Comparison of ENCODE assay signal across 17 cellular contexts in genomic region chr12:57515468-57515933, GRCh38. TPM values are rescaled to one million over a fixed set of nuclear protein-coding genes. Genes with fewer than 3 reads are reported as not detected.
DNase-seq lines count a peak whose midpoint lies in the region; ATAC-seq and TF ChIP-seq lines count a peak whose summit lies in the region.
"Had no signal": no experiment of that assay in that cellular context is flagged by ENCODE, and none has a peak within 500 bp of the region (broad histone marks: within the 10 kb centered on the region; RNA-seq: fewer than 3 reads in every experiment).

No MANE protein-coding gene starts in this region.

- TF ChIP-seq POLR2A in prostate gland (IDR thresholded peaks at IDR 0.05) (no peak), body of pancreas (IDR thresholded peaks at IDR 0.05) (no peak)

- H3K36me3 Mint-ChIP-seq in activated T-cell treated with anti-CD3 and anti-CD28 coated beads, Interleukin-2, amount 50 U/mL, for 72 hours (ENCODE audit: insufficient read depth in 2 of 2): peaks cover 26 to 53% of the 10 kb centered on the region in 2 donors
- peaks cover 65% of the 10 kb centered on the region for H3K36me3 Mint-ChIP-seq in activated T-cell treated with anti-CD3 and anti-CD28 coated beads, Interleukin-2, amount 50 U/mL, for 4 hours (ENCODE audit: insufficient read depth)
- peaks cover 62% of the 10 kb centered on the region for H3K36me3 Mint-ChIP-seq in chondrocyte (ENCODE audit: low read depth)
- H3K36me3 Mint-ChIP-seq in activated T-helper 1 cell treated with anti-CD3 and anti-CD28 coated beads, Interleukin-12 subunit alpha, Interleukin-12 subunit beta, Interleukin-2, Interleukin-4 antibody, amounts not matched to agents 30 ng/mL and 10 ng/mL and 1 ng/mL, durations not matched to agents 14 hours and 24 hours and 36 hours (ENCODE audit: low read depth): peaks cover 72% of the 10 kb centered on the region

- H2AFZ ChIP-seq in KMS-11 (ENCODE audit: low read depth): no peak overlapping the region

- H3K4me1 ChIP-seq in KMS-11 (ENCODE audit: low read depth, poor library complexity, severe bottlenecking) (peaks cover 27% of the 10 kb centered on the region), prostate gland (replicated peaks) (peaks cover 5% of the 10 kb centered on the region), body of pancreas (peaks cover 49% of the 10 kb centered on the region)

- peak overlapping the region; percentile 99 for H3K27ac Mint-ChIP-seq in activated T-cell treated with anti-CD3 and anti-CD28 coated beads, Interleukin-2, amount 50 U/mL, for 72 hours
- H3K27ac Mint-ChIP-seq in chondrocyte (ENCODE audit: unreplicated experiment): peak overlapping the region; percentile 74
- no peak overlapping the region for H3K27ac Mint-ChIP-seq in activated T-helper 1 cell treated with anti-CD3 and anti-CD28 coated beads, Interleukin-12 subunit alpha, Interleukin-12 subunit beta, Interleukin-2, Interleukin-4 antibody, amounts not matched to agents 30 ng/mL and 10 ng/mL and 1 ng/mL, durations not matched to agents 14 hours and 24 hours and 36 hours
- H3K27ac Mint-ChIP-seq: dendritic cell treated with granulocyte-macrophage colony-stimulating factor and Interleukin-4, amounts not matched to agents 40 ng/mL and 50 ng/mL, for 4 days had no signal

- H3K9me3 Mint-ChIP-seq in activated T-cell treated with anti-CD3 and anti-CD28 coated beads, Interleukin-2, amount 50 U/mL, for 72 hours: no peaks in the 10 kb centered on the region
- no peaks in the 10 kb centered on the region for H3K9me3 Mint-ChIP-seq in activated T-cell treated with anti-CD3 and anti-CD28 coated beads, Interleukin-2, amount 50 U/mL, for 4 hours
- no peaks in the 10 kb centered on the region for H3K9me3 Mint-ChIP-seq in chondrocyte (ENCODE audit: low read depth)
- no peaks in the 10 kb centered on the region for H3K9me3 Mint-ChIP-seq in activated T-helper 1 cell treated with anti-CD3 and anti-CD28 coated beads, Interleukin-12 subunit alpha, Interleukin-12 subunit beta, Interleukin-2, Interleukin-4 antibody, amounts not matched to agents 30 ng/mL and 10 ng/mL and 1 ng/mL, durations not matched to agents 14 hours and 24 hours and 36 hours
- H3K9me3 Mint-ChIP-seq: activated naive CD4-positive, alpha-beta T cell treated with anti-CD3 and anti-CD28 coated beads, Interleukin-2, amount 10 ng/mL, durations not matched to agents 7 days and 5 days; dendritic cell treated with granulocyte-macrophage colony-stimulating factor and Interleukin-4, amounts not matched to agents 40 ng/mL and 50 ng/mL, for 4 days had no signal

- no peak overlapping the region for H3K4me2 ChIP-seq in KMS-11

- 43% methylated on average over 3 of the region's 3 CpGs for WGBS in prostate gland
- 30 to 50% methylated on average over 3 of the region's 3 CpGs for WGBS in body of pancreas, 2 donors

- no peak overlapping the region for H3K4me3 Mint-ChIP-seq in activated T-cell treated with anti-CD3 and anti-CD28 coated beads, Interleukin-2, amount 50 U/mL, for 72 hours
- no peak overlapping the region for H3K4me3 Mint-ChIP-seq in activated T-cell treated with anti-CD3 and anti-CD28 coated beads, Interleukin-2, amount 50 U/mL, for 4 hours
- no peak overlapping the region for H3K4me3 Mint-ChIP-seq in chondrocyte (ENCODE audit: unreplicated experiment)
- H3K4me3 Mint-ChIP-seq in activated T-helper 1 cell treated with anti-CD3 and anti-CD28 coated beads, Interleukin-12 subunit alpha, Interleukin-12 subunit beta, Interleukin-2, Interleukin-4 antibody, amounts not matched to agents 30 ng/mL and 10 ng/mL and 1 ng/mL, durations not matched to agents 14 hours and 24 hours and 36 hours: no peak overlapping the region
- H3K4me3 Mint-ChIP-seq: activated naive CD4-positive, alpha-beta T cell treated with anti-CD3 and anti-CD28 coated beads, Interleukin-2, amount 10 ng/mL, durations not matched to agents 7 days and 5 days; dendritic cell treated with granulocyte-macrophage colony-stimulating factor and Interleukin-4, amounts not matched to agents 40 ng/mL and 50 ng/mL, for 4 days had no signal

- DNase-seq in activated T-cell treated with anti-CD3 and anti-CD28 coated beads, Interleukin-2, amount 50 U/mL, for 72 hours: no peak
- no peak for DNase-seq in activated T-cell treated with anti-CD3 and anti-CD28 coated beads, Interleukin-2, amount 50 U/mL, for 4 hours
- DNase-seq in chondrocyte (ENCODE audit: low spot score) (no peak), prostate gland (ENCODE audit: low spot score) (no peak), hypothalamus (lab: John Stamatoyannopoulos, UW) (no peak), body of pancreas (no peak)
- DNase-seq in activated T-helper 1 cell treated with anti-CD3 and anti-CD28 coated beads, Interleukin-12 subunit alpha, Interleukin-12 subunit beta, Interleukin-2, Interleukin-4 antibody, amounts not matched to agents 30 ng/mL and 10 ng/mL and 1 ng/mL, durations not matched to agents 14 hours and 24 hours and 36 hours (ENCODE audit: low spot score): no peak
- DNase-seq: activated CD8-positive, alpha-beta memory T cell treated with anti-CD3 and anti-CD28 coated beads, Interleukin-2, amount 50 U/mL, for 4 hours; activated naive CD4-positive, alpha-beta T cell treated with anti-CD3 and anti-CD28 coated beads, Interleukin-2, amount 10 ng/mL, durations not matched to agents 7 days and 5 days; left colon; sigmoid colon; upper lobe of right lung had no signal

- H3K9me3 ChIP-seq in prostate gland: no peaks in the 10 kb centered on the region
- H3K9me3 ChIP-seq in body of pancreas: no peaks in the 10 kb centered on the region
- H3K9me3 ChIP-seq: gastroesophageal sphincter, HAP-1, sigmoid colon, SJSA1, upper lobe of right lung had no signal

- peaks cover 30% of the 10 kb centered on the region for H3K4me1 Mint-ChIP-seq in activated T-cell treated with anti-CD3 and anti-CD28 coated beads, Interleukin-2, amount 50 U/mL, for 72 hours (ENCODE audit: low read depth)
- H3K4me1 Mint-ChIP-seq in activated T-cell treated with anti-CD3 and anti-CD28 coated beads, Interleukin-2, amount 50 U/mL, for 4 hours (ENCODE audit: low read depth): peaks cover 28% of the 10 kb centered on the region
- peaks cover 36% of the 10 kb centered on the region for H3K4me1 Mint-ChIP-seq in chondrocyte (ENCODE audit: low read depth)
- peaks cover 52% of the 10 kb centered on the region for H3K4me1 Mint-ChIP-seq in activated T-helper 1 cell treated with anti-CD3 and anti-CD28 coated beads, Interleukin-12 subunit alpha, Interleukin-12 subunit beta, Interleukin-2, Interleukin-4 antibody, amounts not matched to agents 30 ng/mL and 10 ng/mL and 1 ng/mL, durations not matched to agents 14 hours and 24 hours and 36 hours (ENCODE audit: low read depth)

- no peak for ATAC-seq in activated T-cell treated with anti-CD3 and anti-CD28 coated beads, Interleukin-2, amount 50 U/mL, for 72 hours (replicated peaks in 1 of 2)
- no peak for ATAC-seq in activated T-cell treated with anti-CD3 and anti-CD28 coated beads, Interleukin-2, amount 50 U/mL, for 4 hours
- ATAC-seq in body of pancreas: no peak
- ATAC-seq: gastroesophageal sphincter, left colon, upper lobe of right lung had no signal

- H3K9ac ChIP-seq in KMS-11: no peak overlapping the region

- intact Hi-C loops in prostate gland (cut with DNase I): no loop called here
- intact Hi-C loops in activated T-helper 1 cell treated with anti-CD3 and anti-CD28 coated beads, Interleukin-12 subunit alpha, Interleukin-12 subunit beta, Interleukin-2, Interleukin-4 antibody, amounts not matched to agents 30 ng/mL and 10 ng/mL and 1 ng/mL, durations not matched to agents 14 hours and 24 hours and 36 hours (cut with micrococcal nuclease): no loop called here
- intact Hi-C loops in body of pancreas (cut with DNase I): no loop called here

- H3K4me3 ChIP-seq in KMS-11 (IDR thresholded peaks at IDR 0.05; ENCODE audit: insufficient read depth, low read depth, low read length): no peak overlapping the region
- H3K4me3 ChIP-seq in prostate gland: no peak overlapping the region
- no peak overlapping the region for H3K4me3 ChIP-seq in body of pancreas
- H3K4me3 ChIP-seq: gastroesophageal sphincter, HAP-1, sigmoid colon, SJSA1, upper lobe of right lung had no signal

- H4K20me1 ChIP-seq in KMS-11 (ENCODE audit: insufficient read depth): no peaks in the 10 kb centered on the region

- peak overlapping the region; percentile 16; the same call in 1 of the 2 replicates for H3K27ac ChIP-seq in KMS-11
- peak overlapping the region; percentile 32 to 99 for H3K27ac ChIP-seq in prostate gland
- H3K27ac ChIP-seq in body of pancreas: peak overlapping the region in 2 of 4 donors; percentile 19 to 34
- H3K27ac ChIP-seq: SJSA1, upper lobe of right lung had no signal

- H3K36me3 ChIP-seq in KMS-11 (ENCODE audit: insufficient read depth) (peaks cover 44% of the 10 kb centered on the region; the same call in 1 of the 2 replicates), prostate gland (peaks cover 3% of the 10 kb centered on the region in 2 donors), body of pancreas (replicated peaks in 1 of 2; ENCODE audit: insufficient read depth in 1 of 2, low read depth in 2 of 2) (peaks cover 4 to 24% of the 10 kb centered on the region in 2 donors)

- H3K27me3 Mint-ChIP-seq in activated T-cell treated with anti-CD3 and anti-CD28 coated beads, Interleukin-2, amount 50 U/mL, for 72 hours (ENCODE audit: low read depth): no peaks in the 10 kb centered on the region
- no peaks in the 10 kb centered on the region for H3K27me3 Mint-ChIP-seq in activated T-cell treated with anti-CD3 and anti-CD28 coated beads, Interleukin-2, amount 50 U/mL, for 4 hours (ENCODE audit: low read depth)
- no peaks in the 10 kb centered on the region for H3K27me3 Mint-ChIP-seq in chondrocyte (ENCODE audit: low read depth)
- H3K27me3 Mint-ChIP-seq in activated T-helper 1 cell treated with anti-CD3 and anti-CD28 coated beads, Interleukin-12 subunit alpha, Interleukin-12 subunit beta, Interleukin-2, Interleukin-4 antibody, amounts not matched to agents 30 ng/mL and 10 ng/mL and 1 ng/mL, durations not matched to agents 14 hours and 24 hours and 36 hours (ENCODE audit: insufficient read depth): no peaks in the 10 kb centered on the region
- H3K27me3 Mint-ChIP-seq: activated naive CD4-positive, alpha-beta T cell treated with anti-CD3 and anti-CD28 coated beads, Interleukin-2, amount 10 ng/mL, durations not matched to agents 7 days and 5 days; dendritic cell treated with granulocyte-macrophage colony-stimulating factor and Interleukin-4, amounts not matched to agents 40 ng/mL and 50 ng/mL, for 4 days had no signal

- H3K79me2 ChIP-seq in KMS-11 (ENCODE audit: insufficient read depth, low read depth): peaks cover 31% of the 10 kb centered on the region

- TF ChIP-seq CTCF in KMS-11 (conservative IDR thresholded peaks at IDR 0.05; ENCODE audit: low read depth, low read length): no peak
- TF ChIP-seq CTCF in chondrocyte (IDR thresholded peaks at IDR 0.05): no peak
- no peak for TF ChIP-seq CTCF in prostate gland (IDR thresholded peaks at IDR 0.05)
- TF ChIP-seq CTCF in body of pancreas (IDR thresholded peaks at IDR 0.05): no peak

- no peaks in the 10 kb centered on the region for H3K27me3 ChIP-seq in KMS-11 (ENCODE audit: insufficient read depth, low read depth)
- no peaks in the 10 kb centered on the region for H3K27me3 ChIP-seq in prostate gland (replicated peaks; ENCODE audit: insufficient read depth)
- no peaks in the 10 kb centered on the region for H3K27me3 ChIP-seq in body of pancreas
- H3K27me3 ChIP-seq: gastroesophageal sphincter, sigmoid colon, SJSA1, upper lobe of right lung had no signal

RNA-seq across cellular contexts. Expression of gene DDIT3, which starts 4.8 kb away (rescaled TPM):
- 10 to 100 TPM; 64.6 to 71.7 TPM for total RNA-seq in activated T-cell treated with anti-CD3 and anti-CD28 coated beads, Interleukin-2, amount 50 U/mL, for 72 hours
- total RNA-seq in activated T-cell treated with anti-CD3 and anti-CD28 coated beads, Interleukin-2, amount 50 U/mL, for 4 hours: 10 to 100 TPM in 2 of 3 donors, 1 to 10 TPM in 1; 9.2 to 12.2 (median 10.8) TPM
- total RNA-seq in chondrocyte (9.6 to 79.1 TPM (median 79.0 TPM) in 3 replicates), prostate gland (10 to 100 TPM; 39.0 to 51.8 TPM), body of pancreas (10 to 100 TPM in 1 of 2 donors, 1 to 10 TPM in 1; 7.3 to 12.7 TPM)
- 17.8 and 18.1 TPM in 2 replicates for total RNA-seq in activated T-helper 1 cell treated with anti-CD3 and anti-CD28 coated beads, Interleukin-12 subunit alpha, Interleukin-12 subunit beta, Interleukin-2, Interleukin-4 antibody, amounts not matched to agents 30 ng/mL and 10 ng/mL and 1 ng/mL, durations not matched to agents 14 hours and 24 hours and 36 hours

RNA-seq across cellular contexts. Expression of gene MBD6, which starts 7.1 kb away (rescaled TPM):
- total RNA-seq in activated T-cell treated with anti-CD3 and anti-CD28 coated beads, Interleukin-2, amount 50 U/mL, for 72 hours: 100 to 1,000 TPM; 131 to 148 TPM
- 10 to 100 TPM; 56.3 to 59.4 (median 57.5) TPM for total RNA-seq in activated T-cell treated with anti-CD3 and anti-CD28 coated beads, Interleukin-2, amount 50 U/mL, for 4 hours
- total RNA-seq in chondrocyte: 66.9 to 86.5 TPM (median 78.4 TPM) in 3 replicates
- total RNA-seq in prostate gland: 10 to 100 TPM; 54.5 to 92.1 TPM
- total RNA-seq in activated T-helper 1 cell treated with anti-CD3 and anti-CD28 coated beads, Interleukin-12 subunit alpha, Interleukin-12 subunit beta, Interleukin-2, Interleukin-4 antibody, amounts not matched to agents 30 ng/mL and 10 ng/mL and 1 ng/mL, durations not matched to agents 14 hours and 24 hours and 36 hours: 63.3 and 66.8 TPM in 2 replicates
- 10 to 100 TPM; 22.7 to 30.6 TPM for total RNA-seq in body of pancreas

RNA-seq across cellular contexts. Expression of gene MARS1, which starts 27.6 kb away (rescaled TPM):
- 100 to 1,000 TPM; 575 to 653 TPM for total RNA-seq in activated T-cell treated with anti-CD3 and anti-CD28 coated beads, Interleukin-2, amount 50 U/mL, for 72 hours
- total RNA-seq in activated T-cell treated with anti-CD3 and anti-CD28 coated beads, Interleukin-2, amount 50 U/mL, for 4 hours: 100 to 1,000 TPM; 505 to 565 (median 534) TPM
- 176 to 350 TPM (median 331 TPM) in 3 replicates for total RNA-seq in chondrocyte
- total RNA-seq in prostate gland: 10 to 100 TPM; 67.2 to 90.0 TPM
- 283 and 318 TPM in 2 replicates for total RNA-seq in activated T-helper 1 cell treated with anti-CD3 and anti-CD28 coated beads, Interleukin-12 subunit alpha, Interleukin-12 subunit beta, Interleukin-2, Interleukin-4 antibody, amounts not matched to agents 30 ng/mL and 10 ng/mL and 1 ng/mL, durations not matched to agents 14 hours and 24 hours and 36 hours
- 100 to 1,000 TPM in 1 of 2 donors, 10 to 100 TPM in 1; 61.7 to 103 TPM for total RNA-seq in body of pancreas

RNA-seq across cellular contexts. Expression of gene DCTN2, which starts 31.5 kb away (rescaled TPM):
- 10 to 100 TPM; 94.9 to 99.0 TPM for total RNA-seq in activated T-cell treated with anti-CD3 and anti-CD28 coated beads, Interleukin-2, amount 50 U/mL, for 72 hours
- 10 to 100 TPM; 72.3 to 84.3 (median 74.6) TPM for total RNA-seq in activated T-cell treated with anti-CD3 and anti-CD28 coated beads, Interleukin-2, amount 50 U/mL, for 4 hours
- 104 to 117 TPM (median 112 TPM) in 3 replicates for total RNA-seq in chondrocyte
- 100 to 1,000 TPM; 131 to 157 TPM for total RNA-seq in prostate gland
- total RNA-seq in activated T-helper 1 cell treated with anti-CD3 and anti-CD28 coated beads, Interleukin-12 subunit alpha, Interleukin-12 subunit beta, Interleukin-2, Interleukin-4 antibody, amounts not matched to agents 30 ng/mL and 10 ng/mL and 1 ng/mL, durations not matched to agents 14 hours and 24 hours and 36 hours: 78.6 and 83.5 TPM in 2 replicates
- total RNA-seq in body of pancreas: 10 to 100 TPM; 80.1 to 89.2 TPM

RNA-seq across cellular contexts. Expression of gene KIF5A, which starts 34.3 kb away (rescaled TPM):
- 1 to 10 TPM; 3.2 to 5.9 TPM for total RNA-seq in activated T-cell treated with anti-CD3 and anti-CD28 coated beads, Interleukin-2, amount 50 U/mL, for 72 hours
- total RNA-seq in activated T-cell treated with anti-CD3 and anti-CD28 coated beads, Interleukin-2, amount 50 U/mL, for 4 hours: under 1 TPM; 0.56 to 0.98 (median 0.68) TPM
- total RNA-seq in chondrocyte (2.6 to 5.1 TPM (median 3.5 TPM) in 3 replicates), prostate gland (1 to 10 TPM in 1 of 2 donors, under 1 TPM in 1; 0.50 to 3.7 TPM), body of pancreas (1 to 10 TPM in 1 of 2 donors, under 1 TPM in 1; 0.33 to 1.3 TPM)
- total RNA-seq in activated T-helper 1 cell treated with anti-CD3 and anti-CD28 coated beads, Interleukin-12 subunit alpha, Interleukin-12 subunit beta, Interleukin-2, Interleukin-4 antibody, amounts not matched to agents 30 ng/mL and 10 ng/mL and 1 ng/mL, durations not matched to agents 14 hours and 24 hours and 36 hours: 2.4 TPM in 2 replicates
